In the genomic region with DNA sequence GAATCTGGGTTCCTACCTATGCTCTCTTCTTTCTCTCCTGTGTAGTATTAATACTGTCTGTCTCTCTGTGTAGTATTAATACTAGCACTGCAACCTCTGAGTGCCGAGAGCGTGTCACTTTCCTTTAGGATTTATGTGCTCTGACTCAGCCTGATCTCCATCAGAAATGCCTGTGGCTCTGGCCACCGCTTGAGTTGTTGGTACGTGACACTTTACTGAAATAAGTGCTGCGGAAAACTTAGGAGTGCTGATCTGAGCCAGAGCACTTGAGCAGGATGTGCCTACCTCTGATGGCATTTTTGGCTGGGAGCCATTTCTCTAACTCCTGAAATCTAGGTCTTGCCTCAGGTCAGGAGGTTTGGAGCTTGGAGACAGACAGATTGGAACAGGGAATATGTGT, we compare ENCODE assay signal across 1 cellular context.
TF ChIP-seq lines count a peak whose summit lies in the region.

No MANE protein-coding gene starts in this region.

TF ChIP-seq in GM23338, 12 proteins besides CTCF, POLR2A, EP300 and RAD21:
- TF ChIP-seq, protein P1, sequence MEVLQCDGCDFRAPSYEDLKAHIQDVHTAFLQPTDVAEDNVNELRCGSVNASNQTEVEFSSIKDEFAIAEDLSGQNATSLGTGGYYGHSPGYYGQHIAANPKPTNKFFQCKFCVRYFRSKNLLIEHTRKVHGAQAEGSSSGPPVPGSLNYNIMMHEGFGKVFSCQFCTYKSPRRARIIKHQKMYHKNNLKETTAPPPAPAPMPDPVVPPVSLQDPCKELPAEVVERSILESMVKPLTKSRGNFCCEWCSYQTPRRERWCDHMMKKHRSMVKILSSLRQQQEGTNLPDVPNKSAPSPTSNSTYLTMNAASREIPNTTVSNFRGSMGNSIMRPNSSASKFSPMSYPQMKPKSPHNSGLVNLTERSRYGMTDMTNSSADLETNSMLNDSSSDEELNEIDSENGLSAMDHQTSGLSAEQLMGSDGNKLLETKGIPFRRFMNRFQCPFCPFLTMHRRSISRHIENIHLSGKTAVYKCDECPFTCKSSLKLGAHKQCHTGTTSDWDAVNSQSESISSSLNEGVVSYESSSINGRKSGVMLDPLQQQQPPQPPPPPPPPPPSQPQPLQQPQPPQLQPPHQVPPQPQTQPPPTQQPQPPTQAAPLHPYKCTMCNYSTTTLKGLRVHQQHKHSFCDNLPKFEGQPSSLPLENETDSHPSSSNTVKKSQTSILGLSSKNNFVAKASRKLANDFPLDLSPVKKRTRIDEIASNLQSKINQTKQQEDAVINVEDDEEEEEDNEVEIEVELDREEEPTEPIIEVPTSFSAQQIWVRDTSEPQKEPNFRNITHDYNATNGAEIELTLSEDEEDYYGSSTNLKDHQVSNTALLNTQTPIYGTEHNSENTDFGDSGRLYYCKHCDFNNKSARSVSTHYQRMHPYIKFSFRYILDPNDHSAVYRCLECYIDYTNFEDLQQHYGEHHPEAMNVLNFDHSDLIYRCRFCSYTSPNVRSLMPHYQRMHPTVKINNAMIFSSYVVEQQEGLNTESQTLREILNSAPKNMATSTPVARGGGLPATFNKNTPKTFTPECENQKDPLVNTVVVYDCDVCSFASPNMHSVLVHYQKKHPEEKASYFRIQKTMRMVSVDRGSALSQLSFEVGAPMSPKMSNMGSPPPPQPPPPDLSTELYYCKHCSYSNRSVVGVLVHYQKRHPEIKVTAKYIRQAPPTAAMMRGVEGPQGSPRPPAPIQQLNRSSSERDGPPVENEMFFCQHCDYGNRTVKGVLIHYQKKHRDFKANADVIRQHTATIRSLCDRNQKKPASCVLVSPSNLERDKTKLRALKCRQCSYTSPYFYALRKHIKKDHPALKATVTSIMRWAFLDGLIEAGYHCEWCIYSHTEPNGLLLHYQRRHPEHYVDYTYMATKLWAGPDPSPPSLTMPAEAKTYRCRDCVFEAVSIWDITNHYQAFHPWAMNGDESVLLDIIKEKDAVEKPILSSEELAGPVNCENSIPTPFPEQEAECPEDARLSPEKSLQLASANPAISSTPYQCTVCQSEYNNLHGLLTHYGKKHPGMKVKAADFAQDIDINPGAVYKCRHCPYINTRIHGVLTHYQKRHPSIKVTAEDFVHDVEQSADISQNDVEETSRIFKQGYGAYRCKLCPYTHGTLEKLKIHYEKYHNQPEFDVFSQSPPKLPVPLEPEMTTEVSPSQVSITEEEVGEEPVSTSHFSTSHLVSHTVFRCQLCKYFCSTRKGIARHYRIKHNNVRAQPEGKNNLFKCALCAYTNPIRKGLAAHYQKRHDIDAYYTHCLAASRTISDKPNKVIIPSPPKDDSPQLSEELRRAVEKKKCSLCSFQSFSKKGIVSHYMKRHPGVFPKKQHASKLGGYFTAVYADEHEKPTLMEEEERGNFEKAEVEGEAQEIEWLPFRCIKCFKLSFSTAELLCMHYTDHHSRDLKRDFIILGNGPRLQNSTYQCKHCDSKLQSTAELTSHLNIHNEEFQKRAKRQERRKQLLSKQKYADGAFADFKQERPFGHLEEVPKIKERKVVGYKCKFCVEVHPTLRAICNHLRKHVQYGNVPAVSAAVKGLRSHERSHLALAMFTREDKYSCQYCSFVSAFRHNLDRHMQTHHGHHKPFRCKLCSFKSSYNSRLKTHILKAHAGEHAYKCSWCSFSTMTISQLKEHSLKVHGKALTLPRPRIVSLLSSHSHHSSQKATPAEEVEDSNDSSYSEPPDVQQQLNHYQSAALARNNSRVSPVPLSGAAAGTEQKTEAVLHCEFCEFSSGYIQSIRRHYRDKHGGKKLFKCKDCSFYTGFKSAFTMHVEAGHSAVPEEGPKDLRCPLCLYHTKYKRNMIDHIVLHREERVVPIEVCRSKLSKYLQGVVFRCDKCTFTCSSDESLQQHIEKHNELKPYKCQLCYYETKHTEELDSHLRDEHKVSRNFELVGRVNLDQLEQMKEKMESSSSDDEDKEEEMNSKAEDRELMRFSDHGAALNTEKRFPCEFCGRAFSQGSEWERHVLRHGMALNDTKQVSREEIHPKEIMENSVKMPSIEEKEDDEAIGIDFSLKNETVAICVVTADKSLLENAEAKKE (CRISPR knock-in tag; IDR thresholded peaks at IDR 0.05), result no peak
- TF ChIP-seq ZNF114 (CRISPR knock-in tag; IDR thresholded peaks at IDR 0.05), result no peak
- TF ChIP-seq, protein P2, sequence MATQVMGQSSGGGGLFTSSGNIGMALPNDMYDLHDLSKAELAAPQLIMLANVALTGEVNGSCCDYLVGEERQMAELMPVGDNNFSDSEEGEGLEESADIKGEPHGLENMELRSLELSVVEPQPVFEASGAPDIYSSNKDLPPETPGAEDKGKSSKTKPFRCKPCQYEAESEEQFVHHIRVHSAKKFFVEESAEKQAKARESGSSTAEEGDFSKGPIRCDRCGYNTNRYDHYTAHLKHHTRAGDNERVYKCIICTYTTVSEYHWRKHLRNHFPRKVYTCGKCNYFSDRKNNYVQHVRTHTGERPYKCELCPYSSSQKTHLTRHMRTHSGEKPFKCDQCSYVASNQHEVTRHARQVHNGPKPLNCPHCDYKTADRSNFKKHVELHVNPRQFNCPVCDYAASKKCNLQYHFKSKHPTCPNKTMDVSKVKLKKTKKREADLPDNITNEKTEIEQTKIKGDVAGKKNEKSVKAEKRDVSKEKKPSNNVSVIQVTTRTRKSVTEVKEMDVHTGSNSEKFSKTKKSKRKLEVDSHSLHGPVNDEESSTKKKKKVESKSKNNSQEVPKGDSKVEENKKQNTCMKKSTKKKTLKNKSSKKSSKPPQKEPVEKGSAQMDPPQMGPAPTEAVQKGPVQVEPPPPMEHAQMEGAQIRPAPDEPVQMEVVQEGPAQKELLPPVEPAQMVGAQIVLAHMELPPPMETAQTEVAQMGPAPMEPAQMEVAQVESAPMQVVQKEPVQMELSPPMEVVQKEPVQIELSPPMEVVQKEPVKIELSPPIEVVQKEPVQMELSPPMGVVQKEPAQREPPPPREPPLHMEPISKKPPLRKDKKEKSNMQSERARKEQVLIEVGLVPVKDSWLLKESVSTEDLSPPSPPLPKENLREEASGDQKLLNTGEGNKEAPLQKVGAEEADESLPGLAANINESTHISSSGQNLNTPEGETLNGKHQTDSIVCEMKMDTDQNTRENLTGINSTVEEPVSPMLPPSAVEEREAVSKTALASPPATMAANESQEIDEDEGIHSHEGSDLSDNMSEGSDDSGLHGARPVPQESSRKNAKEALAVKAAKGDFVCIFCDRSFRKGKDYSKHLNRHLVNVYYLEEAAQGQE (IDR thresholded peaks at IDR 0.05; ENCODE audit: unreplicated experiment), result no peak
TF ChIP-seq in GM23338: peak in this region for 0.
